8 cellular contexts compared by ENCODE assay signal in genomic region chr14:100056964-100057817, GRCh38. TPM values are rescaled to one million over a fixed set of nuclear protein-coding genes. Genes with fewer than 3 reads are reported as not detected.
DNase-seq lines count a peak whose midpoint lies in the region; ATAC-seq and TF ChIP-seq lines count a peak whose summit lies in the region.

No MANE protein-coding gene starts in this region.

- H3K36me3 Mint-ChIP-seq in HFFc6 (ENCODE audit: low read depth) = no peaks in the 10 kb centered on the region
- H3K36me3 Mint-ChIP-seq in activated T-helper 1 cell treated with anti-CD3 and anti-CD28 coated beads, Interleukin-12 subunit alpha, Interleukin-12 subunit beta, Interleukin-2, Interleukin-4 antibody, amounts not matched to agents 30 ng/mL and 10 ng/mL and 1 ng/mL, durations not matched to agents 14 hours and 24 hours and 36 hours (ENCODE audit: low read depth) = peaks cover 12% of the 10 kb centered on the region

- no peak overlapping the region for H3K4me3 Mint-ChIP-seq in HFFc6
- H3K4me3 Mint-ChIP-seq in activated T-helper 1 cell treated with anti-CD3 and anti-CD28 coated beads, Interleukin-12 subunit alpha, Interleukin-12 subunit beta, Interleukin-2, Interleukin-4 antibody, amounts not matched to agents 30 ng/mL and 10 ng/mL and 1 ng/mL, durations not matched to agents 14 hours and 24 hours and 36 hours = peak overlapping the region; percentile 62

- H3K27me3 Mint-ChIP-seq in HFFc6 (ENCODE audit: insufficient read depth) = peaks cover 17% of the 10 kb centered on the region
- H3K27me3 Mint-ChIP-seq in activated T-helper 1 cell treated with anti-CD3 and anti-CD28 coated beads, Interleukin-12 subunit alpha, Interleukin-12 subunit beta, Interleukin-2, Interleukin-4 antibody, amounts not matched to agents 30 ng/mL and 10 ng/mL and 1 ng/mL, durations not matched to agents 14 hours and 24 hours and 36 hours (ENCODE audit: insufficient read depth) = no peaks in the 10 kb centered on the region

- H2AFZ ChIP-seq in hepatocyte = no peak overlapping the region

- peaks cover 89% of the 10 kb centered on the region for H3K79me2 ChIP-seq in hepatocyte

- H3K4me1 Mint-ChIP-seq in HFFc6 (ENCODE audit: low read depth) = no peaks in the 10 kb centered on the region
- peaks cover 69% of the 10 kb centered on the region for H3K4me1 Mint-ChIP-seq in activated T-helper 1 cell treated with anti-CD3 and anti-CD28 coated beads, Interleukin-12 subunit alpha, Interleukin-12 subunit beta, Interleukin-2, Interleukin-4 antibody, amounts not matched to agents 30 ng/mL and 10 ng/mL and 1 ng/mL, durations not matched to agents 14 hours and 24 hours and 36 hours (ENCODE audit: low read depth)

- intact Hi-C loops in activated T-helper 1 cell treated with anti-CD3 and anti-CD28 coated beads, Interleukin-12 subunit alpha, Interleukin-12 subunit beta, Interleukin-2, Interleukin-4 antibody, amounts not matched to agents 30 ng/mL and 10 ng/mL and 1 ng/mL, durations not matched to agents 14 hours and 24 hours and 36 hours (cut with micrococcal nuclease) = loop anchor here (1.0 kb wide), 2 partner anchors 51 to 136 kb away; no protein-coding TSS in a partner anchor
- intact Hi-C loops in thyroid gland (cut with DNase I) = no loop called here

- peak; percentile 47; the same call in 1 of the 2 replicates for TF ChIP-seq CTCF in HFFc6 (IDR thresholded peaks at IDR 0.05)
- no peak for TF ChIP-seq CTCF in hepatocyte (IDR thresholded peaks at IDR 0.05; ENCODE audit: poor library complexity)
- TF ChIP-seq CTCF in thyroid gland (IDR thresholded peaks at IDR 0.05) = peak in 1 of 6 experiments; percentile 20

- DNase-seq in EH (ENCODE audit: low read depth) (peak; percentile 40), HFFc6 (peak; percentile 20), hepatocyte (ENCODE audit: low spot score) (no peak), kidney glomerular epithelial cell (lab: John Stamatoyannopoulos, UW) (no peak), thyroid gland (no peak)
- no peak for DNase-seq in activated T-helper 1 cell treated with anti-CD3 and anti-CD28 coated beads, Interleukin-12 subunit alpha, Interleukin-12 subunit beta, Interleukin-2, Interleukin-4 antibody, amounts not matched to agents 30 ng/mL and 10 ng/mL and 1 ng/mL, durations not matched to agents 14 hours and 24 hours and 36 hours (ENCODE audit: low spot score)

- 89% methylated on average over 4 of the region's 4 CpGs for WGBS in hepatocyte (ENCODE audit: low lambda C conversion rate, missing lambda C conversion rate)
- 77 to 86% methylated on average over 4 of the region's 4 CpGs for WGBS in thyroid gland, 2 donors

- ATAC-seq in GM19351 (IDR thresholded peaks at IDR 0.05; ENCODE audit: unreplicated experiment) (no peak), HG02588 (IDR thresholded peaks at IDR 0.05; ENCODE audit: unreplicated experiment) (no peak)

- H3K9me3 ChIP-seq in hepatocyte (ENCODE audit: low read depth) = no peaks in the 10 kb centered on the region
- H3K9me3 ChIP-seq in thyroid gland = no peaks in the 10 kb centered on the region

- H3K36me3 ChIP-seq in hepatocyte (replicated peaks; ENCODE audit: insufficient read depth, low read depth) (no peaks in the 10 kb centered on the region), thyroid gland (no peaks in the 10 kb centered on the region)

- H3K9me3 Mint-ChIP-seq in HFFc6 = no peaks in the 10 kb centered on the region
- H3K9me3 Mint-ChIP-seq in activated T-helper 1 cell treated with anti-CD3 and anti-CD28 coated beads, Interleukin-12 subunit alpha, Interleukin-12 subunit beta, Interleukin-2, Interleukin-4 antibody, amounts not matched to agents 30 ng/mL and 10 ng/mL and 1 ng/mL, durations not matched to agents 14 hours and 24 hours and 36 hours = no peaks in the 10 kb centered on the region

- no peaks in the 10 kb centered on the region for H3K27me3 ChIP-seq in hepatocyte
- H3K27me3 ChIP-seq in thyroid gland = no peaks in the 10 kb centered on the region

- H4K20me1 ChIP-seq in hepatocyte (ENCODE audit: insufficient read depth, poor library complexity, severe bottlenecking) = peaks cover 7% of the 10 kb centered on the region

- H3K4me3 ChIP-seq in hepatocyte (no peak overlapping the region), thyroid gland (replicated peaks in 1 of 3) (no peak overlapping the region)

- no peak for TF ChIP-seq POLR2A in thyroid gland (IDR thresholded peaks at IDR 0.05)

- no peak overlapping the region for H3K27ac Mint-ChIP-seq in HFFc6
- peak overlapping the region; percentile 75 for H3K27ac Mint-ChIP-seq in activated T-helper 1 cell treated with anti-CD3 and anti-CD28 coated beads, Interleukin-12 subunit alpha, Interleukin-12 subunit beta, Interleukin-2, Interleukin-4 antibody, amounts not matched to agents 30 ng/mL and 10 ng/mL and 1 ng/mL, durations not matched to agents 14 hours and 24 hours and 36 hours

- H3K4me1 ChIP-seq in hepatocyte (ENCODE audit: insufficient read depth) = peaks cover 12% of the 10 kb centered on the region
- no peaks in the 10 kb centered on the region for H3K4me1 ChIP-seq in thyroid gland

- no peaks in the 10 kb centered on the region for H3K9me2 ChIP-seq in hepatocyte (replicated peaks; ENCODE audit: insufficient read depth)

- peak overlapping the region; percentile 23 for H3K27ac ChIP-seq in hepatocyte
- no peak overlapping the region for H3K27ac ChIP-seq in thyroid gland

- no peak overlapping the region for H3K4me2 ChIP-seq in hepatocyte

RNA-seq across cellular contexts. Expression of gene EVL, which starts 8.0 kb away (rescaled TPM):
- 1 to 10 TPM; 1.2 to 4.8 (median 2.0) TPM for total RNA-seq in HFFc6 (2021; fragmentation: NEBNext Ultra II Directional; extraction: Animal tissue kit (Norgen Biotek cat#: 25700))
- total RNA-seq in activated T-helper 1 cell treated with anti-CD3 and anti-CD28 coated beads, Interleukin-12 subunit alpha, Interleukin-12 subunit beta, Interleukin-2, Interleukin-4 antibody, amounts not matched to agents 30 ng/mL and 10 ng/mL and 1 ng/mL, durations not matched to agents 14 hours and 24 hours and 36 hours = 290 and 309 TPM in 2 replicates
- total RNA-seq in hepatocyte = 43.4 and 60.5 TPM in 2 replicates
- 77.2 and 103 TPM in 2 replicates for polyA plus RNA-seq in hepatocyte
- 10 to 100 TPM; 24.2 to 40.1 (median 29.8) TPM for total RNA-seq in thyroid gland

Comparison
In these comparisons a context has a peak if more than half of its experiments do, and no peak if none do; other contexts are left out.
1. DNase-seq: peak in EH (single experiment) and HFFc6 (single experiment); none in activated T-helper 1 cell treated with anti-CD3 and anti-CD28 coated beads, Interleukin-12 subunit alpha, Interleukin-12 subunit beta, Interleukin-2, Interleukin-4 antibody, amounts not matched to agents 30 ng/mL and 10 ng/mL and 1 ng/mL, durations not matched to agents 14 hours and 24 hours and 36 hours (single experiment), hepatocyte (single experiment), kidney glomerular epithelial cell (single experiment) and thyroid gland (0 of 2).